8 cellular contexts compared by ENCODE assay signal in the genomic region with DNA sequence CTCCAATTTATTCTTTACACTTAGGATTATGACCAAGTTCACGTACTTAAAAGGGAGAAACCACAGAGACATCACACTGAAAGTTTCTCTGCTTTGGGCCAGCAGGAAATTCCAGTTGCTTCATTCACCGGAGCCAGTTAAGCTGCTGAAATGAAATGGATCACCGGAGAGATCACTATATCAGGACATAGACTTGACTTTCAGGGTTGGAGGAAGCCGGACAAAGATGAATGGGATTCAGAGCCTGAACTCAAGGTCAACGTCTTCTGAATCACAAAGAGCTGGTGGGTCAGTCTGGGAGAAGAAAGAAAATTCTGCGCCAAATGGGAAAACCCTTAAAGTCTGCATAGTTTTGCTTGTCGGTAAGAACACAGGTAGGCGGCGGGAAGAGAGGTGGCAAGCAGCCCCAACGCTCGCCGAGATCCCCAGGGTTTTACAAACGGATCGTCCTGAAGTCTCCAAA.
DNase-seq lines count a peak whose midpoint lies in the region; ATAC-seq, FAIRE-seq and TF ChIP-seq lines count a peak whose summit lies in the region.

No MANE protein-coding gene starts in this region.

- H3K4me1 ChIP-seq in HUES64 (ENCODE audit: insufficient read depth, low read length) (0 out of 2 replicates have a peak, but pooled peaks cover 8% of the 10 kb centered on the region), astrocyte (ENCODE audit: insufficient read depth, low read length) (peaks cover 6% of the 10 kb centered on the region), stomach smooth muscle (ENCODE audit: control insufficient read depth, insufficient read depth, low read length) (peaks cover 7% of the 10 kb centered on the region)

- peaks cover 33% of the 10 kb centered on the region for H3K79me2 ChIP-seq in astrocyte (ENCODE audit: insufficient read depth, low read length)

- WGBS in HUES64: 4% methylated on average over 14 of the region's 14 CpGs

- TF ChIP-seq CTCF in astrocyte (IDR thresholded peaks at IDR 0.05; ENCODE audit: insufficient read depth, low read depth, low read length): no peak

- H3K9me3 Mint-ChIP-seq in astrocyte (ENCODE audit: unreplicated experiment): no peaks in the 10 kb centered on the region
- H3K9me3 Mint-ChIP-seq in immature natural killer cell: no peaks in the 10 kb centered on the region

- DNase-seq in ELR (ENCODE audit: low read depth) (peak; percentile 72), astrocyte (ENCODE audit: low read depth) (peak; percentile 91), immature natural killer cell (no peak), NCI-H2196 (lab: John Stamatoyannopoulos, UW; ENCODE audit: unreplicated experiment) (no peak)

- H4K20me1 ChIP-seq in astrocyte (ENCODE audit: insufficient read depth, low read length): no peaks in the 10 kb centered on the region

- peak overlapping the region; percentile 98 for H3K4me3 ChIP-seq in HUES64 (ENCODE audit: low read length)
- H3K4me3 ChIP-seq in astrocyte (ENCODE audit: insufficient read depth, low read depth, low read length): peak overlapping the region; percentile 83
- peak overlapping the region; percentile 66 to 75 for H3K4me3 ChIP-seq in stomach smooth muscle (ENCODE audit: low read length in 2 of 2)

- H3K27me3 Mint-ChIP-seq in astrocyte (ENCODE audit: low read depth, unreplicated experiment) (no peaks in the 10 kb centered on the region), immature natural killer cell (ENCODE audit: low read depth in 3 of 3) (peaks cover 1 to 16% (median 2%) of the 10 kb centered on the region in 3 donors)

- H3K9me3 ChIP-seq in HUES64 (ENCODE audit: insufficient read depth, low read depth, low read length): no peaks in the 10 kb centered on the region
- no peaks in the 10 kb centered on the region for H3K9me3 ChIP-seq in astrocyte (ENCODE audit: insufficient read depth, low read depth, low read length)
- H3K9me3 ChIP-seq in stomach smooth muscle (ENCODE audit: control insufficient read depth in 2 of 2, low read length in 2 of 2): no peaks in the 10 kb centered on the region

- peaks cover 9% of the 10 kb centered on the region for H3K27me3 ChIP-seq in HUES64 (ENCODE audit: insufficient read depth, low read length)
- H3K27me3 ChIP-seq in astrocyte (ENCODE audit: insufficient read depth, low read length): no peaks in the 10 kb centered on the region
- no peaks in the 10 kb centered on the region for H3K27me3 ChIP-seq in stomach smooth muscle (ENCODE audit: control insufficient read depth in 1 of 2, insufficient read depth in 2 of 2, low read length in 2 of 2)

- ATAC-seq in GM19397 (IDR thresholded peaks at IDR 0.05; ENCODE audit: unreplicated experiment): no peak
- no peak for ATAC-seq in GM19035 (IDR thresholded peaks at IDR 0.05; ENCODE audit: unreplicated experiment)

- peaks cover 4% of the 10 kb centered on the region for H3K4me1 Mint-ChIP-seq in astrocyte (ENCODE audit: low read depth, unreplicated experiment)
- peaks cover 9 to 13% of the 10 kb centered on the region in 2 donors for H3K4me1 Mint-ChIP-seq in immature natural killer cell

- peaks cover under 1% of the 10 kb centered on the region for H3K36me3 Mint-ChIP-seq in astrocyte (ENCODE audit: low read depth, unreplicated experiment)
- no peaks in the 10 kb centered on the region for H3K36me3 Mint-ChIP-seq in immature natural killer cell

- peak overlapping the region; percentile 92 for H3K9ac ChIP-seq in HUES64 (ENCODE audit: low read depth, low read length)
- H3K9ac ChIP-seq in astrocyte (ENCODE audit: low read length): peak overlapping the region; percentile 86
- peak overlapping the region in 1 of 2 donors; percentile 55 for H3K9ac ChIP-seq in stomach smooth muscle (ENCODE audit: low read length in 2 of 2)

- peak overlapping the region; percentile 70 for H2AFZ ChIP-seq in astrocyte (ENCODE audit: low read depth, low read length)

- peak; percentile 49 for FAIRE-seq in astrocyte (lab: Jason Lieb, UNC)

- peak overlapping the region; percentile 89 for H3K4me2 ChIP-seq in astrocyte (ENCODE audit: low read length)

- H3K27ac Mint-ChIP-seq in astrocyte (ENCODE audit: unreplicated experiment): peak overlapping the region; percentile 87
- peak overlapping the region in 1 of 6 donors; percentile 42 for H3K27ac Mint-ChIP-seq in immature natural killer cell

- no peaks in the 10 kb centered on the region for H3K36me3 ChIP-seq in HUES64 (ENCODE audit: insufficient read depth, low read length)
- H3K36me3 ChIP-seq in astrocyte (ENCODE audit: insufficient read depth, low read length): no peaks in the 10 kb centered on the region
- no peaks in the 10 kb centered on the region for H3K36me3 ChIP-seq in stomach smooth muscle (ENCODE audit: control insufficient read depth in 2 of 2, insufficient read depth in 2 of 2, low read length in 2 of 2)

- H3K4me3 Mint-ChIP-seq in astrocyte (ENCODE audit: unreplicated experiment): peak overlapping the region; percentile 93
- H3K4me3 Mint-ChIP-seq in immature natural killer cell: peak overlapping the region; percentile 79 to 85 (median 83)

- H3K27ac ChIP-seq in HUES64 (ENCODE audit: low read depth, low read length): no peak overlapping the region
- H3K27ac ChIP-seq in astrocyte (ENCODE audit: low read depth, low read length): peak overlapping the region; percentile 67
- no peak overlapping the region for H3K27ac ChIP-seq in stomach smooth muscle (ENCODE audit: low read length)

Comparison
In these comparisons a context has a peak if more than half of its experiments do, and no peak if none do; other contexts are left out.
1. DNase-seq: peak in ELR (single experiment) and astrocyte (single experiment); none in immature natural killer cell (0 of 3) and NCI-H2196 (single experiment).
2. Peak in every context shown above with its lines, with median percentiles within 50 percentile points of each other: H3K4me3 ChIP-seq.